Comparison of ENCODE assay signal across 8 cellular contexts in the genomic region with DNA sequence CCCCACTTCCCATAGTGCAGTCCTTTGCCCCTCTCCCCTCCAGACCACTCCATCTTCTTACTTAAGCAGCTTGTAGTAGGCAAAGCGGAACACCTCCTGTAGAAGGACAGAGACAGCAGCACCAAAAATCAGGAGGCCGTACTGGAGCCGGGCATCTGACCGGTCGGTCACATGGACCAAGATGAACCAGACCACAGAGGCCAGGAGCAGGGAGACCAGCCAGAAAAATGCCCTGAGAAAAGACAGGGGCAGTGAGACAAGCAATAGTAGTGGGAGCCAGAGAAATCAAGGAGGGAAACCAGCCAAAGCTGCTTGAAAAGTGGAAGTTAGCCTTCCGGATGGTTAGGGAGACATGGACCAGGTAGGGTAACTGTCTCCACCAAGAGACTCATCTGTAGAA. TPM values are rescaled to one million over a fixed set of nuclear protein-coding genes. Genes with fewer than 3 reads are reported as not detected.
DNase-seq lines count a peak whose midpoint lies in the region; ATAC-seq and TF ChIP-seq lines count a peak whose summit lies in the region.

No MANE protein-coding gene starts in this region.

- TF ChIP-seq CTCF in stomach (IDR thresholded peaks at IDR 0.05): no peak

- H3K27me3 ChIP-seq in HUES6 (ENCODE audit: control insufficient read depth, insufficient read depth, low read length) (no peaks in the 10 kb centered on the region), stomach (no peaks in the 10 kb centered on the region)

- ATAC-seq in activated naive CD8-positive, alpha-beta T cell treated with anti-CD3 and anti-CD28 coated beads, Interleukin-2, amount 10 ng/mL, durations not matched to agents 7 days and 5 days (ENCODE audit: low read depth): no peak
- ATAC-seq in GM19463 (IDR thresholded peaks at IDR 0.05; ENCODE audit: unreplicated experiment): no peak

- peak overlapping the region; percentile 82 for H3K9ac ChIP-seq in HUES6 (ENCODE audit: low read length)

- H3K4me1 ChIP-seq in HUES6 (ENCODE audit: control insufficient read depth, insufficient read depth, low read length): peaks cover 17% of the 10 kb centered on the region
- H3K4me1 ChIP-seq in stomach: peaks cover 12 to 46% (median 25%) of the 10 kb centered on the region in 4 donors

- H3K9me3 ChIP-seq in HUES6 (ENCODE audit: control insufficient read depth, insufficient read depth, low read depth, low read length) (no peaks in the 10 kb centered on the region), stomach (no peaks in the 10 kb centered on the region)

- no peak for TF ChIP-seq POLR2A in stomach (IDR thresholded peaks at IDR 0.05)

- H3K36me3 Mint-ChIP-seq in activated naive CD8-positive, alpha-beta T cell treated with anti-CD3 and anti-CD28 coated beads, Interleukin-2, amount 10 ng/mL, durations not matched to agents 7 days and 5 days: peaks cover 25% of the 10 kb centered on the region
- peaks cover 0 to 24% (median 14%) of the 10 kb centered on the region in 3 donors for H3K36me3 Mint-ChIP-seq in immature natural killer cell

- H3K36me3 ChIP-seq in HUES6 (ENCODE audit: control insufficient read depth, insufficient read depth, low read length) (peaks cover 44% of the 10 kb centered on the region), stomach (peaks cover 22 to 37% (median 35%) of the 10 kb centered on the region in 4 donors)

- no peaks in the 10 kb centered on the region for H3K9me3 Mint-ChIP-seq in activated naive CD8-positive, alpha-beta T cell treated with anti-CD3 and anti-CD28 coated beads, Interleukin-2, amount 10 ng/mL, durations not matched to agents 7 days and 5 days
- H3K9me3 Mint-ChIP-seq in immature natural killer cell: no peaks in the 10 kb centered on the region

- no peak for DNase-seq in activated naive CD8-positive, alpha-beta T cell treated with anti-CD3 and anti-CD28 coated beads, Interleukin-2, amount 10 ng/mL, durations not matched to agents 7 days and 5 days
- DNase-seq in immature natural killer cell: no peak
- DNase-seq in stomach: no peak
- no peak for DNase-seq in NCI-H2107 treated with DMSO at 0.1 percent for 48 hours (lab: John Stamatoyannopoulos, UW; ENCODE audit: unreplicated experiment)
- no peak for DNase-seq in DMS 273 (lab: John Stamatoyannopoulos, UW; ENCODE audit: unreplicated experiment)
- DNase-seq in DMS53 (lab: John Stamatoyannopoulos, UW): no peak

- TF ChIP-seq EP300 in stomach (IDR thresholded peaks at IDR 0.05): no peak

- peaks cover 2% of the 10 kb centered on the region for H3K27me3 Mint-ChIP-seq in activated naive CD8-positive, alpha-beta T cell treated with anti-CD3 and anti-CD28 coated beads, Interleukin-2, amount 10 ng/mL, durations not matched to agents 7 days and 5 days
- peaks cover 17 to 19% (median 17%) of the 10 kb centered on the region in 3 donors for H3K27me3 Mint-ChIP-seq in immature natural killer cell (ENCODE audit: low read depth in 3 of 3)

- peak overlapping the region; percentile 95 for H3K4me3 Mint-ChIP-seq in activated naive CD8-positive, alpha-beta T cell treated with anti-CD3 and anti-CD28 coated beads, Interleukin-2, amount 10 ng/mL, durations not matched to agents 7 days and 5 days
- peak overlapping the region; percentile 91 to 99 (median 94) for H3K4me3 Mint-ChIP-seq in immature natural killer cell

- WGBS in stomach, 5 donors: 17 to 39% (median 26%) methylated on average over 6 of the region's 6 CpGs

- H3K27ac ChIP-seq in HUES6 (ENCODE audit: low read depth, low read length): no peak overlapping the region; the same call in 1 of the 2 replicates
- peak overlapping the region; percentile 80 to 98 (median 95) for H3K27ac ChIP-seq in stomach

- H3K4me1 Mint-ChIP-seq in activated naive CD8-positive, alpha-beta T cell treated with anti-CD3 and anti-CD28 coated beads, Interleukin-2, amount 10 ng/mL, durations not matched to agents 7 days and 5 days: peaks cover 30% of the 10 kb centered on the region
- peaks cover 30 to 32% of the 10 kb centered on the region in 2 donors for H3K4me1 Mint-ChIP-seq in immature natural killer cell

- H3K27ac Mint-ChIP-seq in activated naive CD8-positive, alpha-beta T cell treated with anti-CD3 and anti-CD28 coated beads, Interleukin-2, amount 10 ng/mL, durations not matched to agents 7 days and 5 days: peak overlapping the region; percentile 99
- H3K27ac Mint-ChIP-seq in immature natural killer cell: peak overlapping the region; percentile 93 to 98 (median 96)

- peak overlapping the region; percentile 93 for H3K4me3 ChIP-seq in HUES6 (ENCODE audit: low read depth, low read length)
- H3K4me3 ChIP-seq in stomach: peak overlapping the region; percentile 76 to 95 (median 83)

- POLR2A ChIA-PET in activated naive CD8-positive, alpha-beta T cell treated with anti-CD3 and anti-CD28 coated beads, Interleukin-2, amount 10 ng/mL, durations not matched to agents 7 days and 5 days (lab: Charles Lee): no interaction called here

- intact Hi-C loops in stomach (cut with DNase I; ENCODE audit: low total_unique reads): no loop called here

RNA-seq across cellular contexts. Expression of gene APH1A, which starts 0.9 kb away (rescaled TPM):
- total RNA-seq in activated naive CD8-positive, alpha-beta T cell treated with anti-CD3 and anti-CD28 coated beads, Interleukin-2, amount 10 ng/mL, durations not matched to agents 7 days and 5 days: 100 to 1,000 TPM; 127 to 128 TPM
- polyA plus RNA-seq in immature natural killer cell (10 to 100 TPM; 64.6 to 99.1 (median 82.1) TPM), stomach (10 to 100 TPM; 87.8 to 95.1 (median 89.5) TPM)
- total RNA-seq in stomach: 100 to 1,000 TPM in 1 of 5 donors, 10 to 100 TPM in 4; 25.8 to 120 (median 49.1) TPM

RNA-seq across cellular contexts. Expression of gene C1orf54, which starts 4.7 kb away (rescaled TPM):
- total RNA-seq in activated naive CD8-positive, alpha-beta T cell treated with anti-CD3 and anti-CD28 coated beads, Interleukin-2, amount 10 ng/mL, durations not matched to agents 7 days and 5 days: 1 to 10 TPM; 1.7 to 3.5 TPM
- 1 to 10 TPM; 1.9 to 6.9 (median 2.0) TPM for polyA plus RNA-seq in immature natural killer cell
- total RNA-seq in stomach: 10 to 100 TPM in 1 of 5 donors, under 1 TPM in 1, not detected in 3; 0.43 to 40.8 TPM
- 10 to 100 TPM in 1 of 3 donors, 1 to 10 TPM in 2; 7.5 to 17.7 (median 8.7) TPM for polyA plus RNA-seq in stomach

RNA-seq across cellular contexts. Expression of gene CA14, which starts 10.3 kb away (rescaled TPM):
- total RNA-seq in activated naive CD8-positive, alpha-beta T cell treated with anti-CD3 and anti-CD28 coated beads, Interleukin-2, amount 10 ng/mL, durations not matched to agents 7 days and 5 days: not detected
- under 1 TPM in 2 of 3 donors, not detected in 1; 0.27 to 0.70 TPM for polyA plus RNA-seq in immature natural killer cell
- 1 to 10 TPM in 2 of 5 donors, not detected in 3; 1.0 to 1.1 TPM for total RNA-seq in stomach
- polyA plus RNA-seq in stomach: 1 to 10 TPM in 1 of 3 donors, under 1 TPM in 1, not detected in 1; 0.68 to 1.4 TPM

RNA-seq across cellular contexts. Expression of gene CIART, which starts 14.5 kb away (rescaled TPM):
- 1 to 10 TPM in 1 of 2 experiments, under 1 TPM in 1; 0.91 to 1.7 TPM for total RNA-seq in activated naive CD8-positive, alpha-beta T cell treated with anti-CD3 and anti-CD28 coated beads, Interleukin-2, amount 10 ng/mL, durations not matched to agents 7 days and 5 days
- polyA plus RNA-seq in immature natural killer cell (not detected), stomach (10 to 100 TPM in 1 of 3 donors, 1 to 10 TPM in 2; 4.0 to 12.8 (median 6.3) TPM)
- total RNA-seq in stomach: 10 to 100 TPM in 1 of 5 donors, 1 to 10 TPM in 3, not detected in 1; 2.7 to 31.5 (median 2.9) TPM

RNA-seq across cellular contexts. Expression of gene MRPS21, which starts 25.8 kb away (rescaled TPM):
- 10 to 100 TPM; 73.3 to 75.9 TPM for total RNA-seq in activated naive CD8-positive, alpha-beta T cell treated with anti-CD3 and anti-CD28 coated beads, Interleukin-2, amount 10 ng/mL, durations not matched to agents 7 days and 5 days
- polyA plus RNA-seq in immature natural killer cell (10 to 100 TPM; 51.7 to 58.6 (median 53.4) TPM), stomach (100 to 1,000 TPM; 105 to 130 (median 115) TPM)
- 10 to 100 TPM in 4 of 5 donors, 1 to 10 TPM in 1; 2.0 to 95.1 (median 48.3) TPM for total RNA-seq in stomach
